Comparison of ENCODE assay signal across 1 cellular context in genomic region chr3:58021072-58021959, GRCh38.
TF ChIP-seq lines count a peak whose summit lies in the region.

No MANE protein-coding gene starts in this region.

TF ChIP-seq in HepG2, 621 proteins besides CTCF, POLR2A, EP300 and RAD21 (continued from another document and continues in another):
- TF ChIP-seq ZBTB25 (CRISPR knock-in tag; IDR thresholded peaks at IDR 0.05) (no peak; the same call in 1 of the 2 replicates), ZNF205 (CRISPR knock-in tag; IDR thresholded peaks at IDR 0.05) (peak; percentile 65; the same call in 1 of the 2 replicates), NR3C1 (CRISPR knock-in tag; IDR thresholded peaks at IDR 0.05) (no peak), DMAP1 (CRISPR knock-in tag; IDR thresholded peaks at IDR 0.05) (0 out of 2 replicates have a peak, but pooled peaks have one; percentile 23), ZNF510 (CRISPR knock-in tag; IDR thresholded peaks at IDR 0.05; ENCODE audit: low read depth) (no peak), NCOR1 (IDR thresholded peaks at IDR 0.05; ENCODE audit: borderline replicate concordance, low read length) (peak; percentile 67), ATRX (CRISPR knock-in tag; IDR thresholded peaks at IDR 0.05; ENCODE audit: borderline replicate concordance) (no peak), HHEX (CRISPR knock-in tag; IDR thresholded peaks at IDR 0.05) (no peak), BCLAF1 (IDR thresholded peaks at IDR 0.05) (no peak), ZIK1 (CRISPR knock-in tag; IDR thresholded peaks at IDR 0.05; ENCODE audit: borderline replicate concordance, low read depth) (no peak), PAWR (CRISPR knock-in tag; IDR thresholded peaks at IDR 0.05; ENCODE audit: borderline replicate concordance) (no peak), ZNF33B (CRISPR knock-in tag; IDR thresholded peaks at IDR 0.05) (0 out of 2 replicates have a peak, but pooled peaks have one; percentile 45), SNAPC5 (CRISPR knock-in tag; IDR thresholded peaks at IDR 0.05; ENCODE audit: borderline replicate concordance) (no peak), ZNF776 (CRISPR knock-in tag; IDR thresholded peaks at IDR 0.05) (no peak), RBAK (CRISPR knock-in tag; IDR thresholded peaks at IDR 0.05) (no peak), RFX3 (CRISPR knock-in tag; IDR thresholded peaks at IDR 0.05) (no peak), PRDM15 (CRISPR knock-in tag; IDR thresholded peaks at IDR 0.05) (0 out of 2 replicates have a peak, but pooled peaks have one; percentile 49), SP1 (IDR thresholded peaks at IDR 0.05) (no peak), SP1 (CRISPR knock-in tag; IDR thresholded peaks at IDR 0.05) (no peak), SYNCRIP (IDR thresholded peaks at IDR 0.05; ENCODE audit: insufficient read depth, low read depth, low read length) (no peak), ZFP36 (IDR thresholded peaks at IDR 0.05; ENCODE audit: borderline replicate concordance, low read depth, low read length, partially characterized antibody) (no peak), DNMT1 (CRISPR knock-in tag; IDR thresholded peaks at IDR 0.05) (no peak), RORA (CRISPR knock-in tag; IDR thresholded peaks at IDR 0.05) (no peak), ARID4A (CRISPR knock-in tag; IDR thresholded peaks at IDR 0.05; ENCODE audit: borderline replicate concordance) (peak; percentile 76; the same call in 1 of the 2 replicates), SCMH1 (CRISPR knock-in tag; IDR thresholded peaks at IDR 0.05; ENCODE audit: borderline replicate concordance) (no peak), SOX6 (IDR thresholded peaks at IDR 0.05) (no peak), SOX6 (CRISPR knock-in tag; IDR thresholded peaks at IDR 0.05) (peak; percentile 93), ZNF121 (CRISPR knock-in tag; IDR thresholded peaks at IDR 0.05) (no peak), ZNF10 (CRISPR knock-in tag; IDR thresholded peaks at IDR 0.05; ENCODE audit: borderline replicate concordance, low read depth) (no peak), ZNF770 (CRISPR knock-in tag; IDR thresholded peaks at IDR 0.05) (peak; percentile 87), POGZ (CRISPR knock-in tag; IDR thresholded peaks at IDR 0.05) (peak; percentile 74), BHLHE40 (IDR thresholded peaks at IDR 0.05; ENCODE audit: low read length) (no peak), TBX3 (IDR thresholded peaks at IDR 0.05; ENCODE audit: borderline replicate concordance) (no peak), GATA4 (IDR thresholded peaks at IDR 0.05; ENCODE audit: borderline replicate concordance, low read depth) (peak; percentile 35; the same call in 1 of the 2 replicates), ZNF33A (CRISPR knock-in tag; IDR thresholded peaks at IDR 0.05; ENCODE audit: borderline replicate concordance) (0 out of 2 replicates have a peak, but pooled peaks have one; percentile 53), ZNF160 (CRISPR knock-in tag; IDR thresholded peaks at IDR 0.05) (no peak), GMEB1 (CRISPR knock-in tag; IDR thresholded peaks at IDR 0.05; ENCODE audit: borderline replicate concordance) (no peak), ZNF766 (CRISPR knock-in tag; IDR thresholded peaks at IDR 0.05; ENCODE audit: borderline replicate concordance) (peak; percentile 38; the same call in 1 of the 2 replicates), PAXIP1 (CRISPR knock-in tag; conservative IDR thresholded peaks at IDR 0.05) (peak; percentile 92), RNF219 (CRISPR knock-in tag; IDR thresholded peaks at IDR 0.05) (no peak)
